1 cellular context compared by ENCODE assay signal in the genomic region with DNA sequence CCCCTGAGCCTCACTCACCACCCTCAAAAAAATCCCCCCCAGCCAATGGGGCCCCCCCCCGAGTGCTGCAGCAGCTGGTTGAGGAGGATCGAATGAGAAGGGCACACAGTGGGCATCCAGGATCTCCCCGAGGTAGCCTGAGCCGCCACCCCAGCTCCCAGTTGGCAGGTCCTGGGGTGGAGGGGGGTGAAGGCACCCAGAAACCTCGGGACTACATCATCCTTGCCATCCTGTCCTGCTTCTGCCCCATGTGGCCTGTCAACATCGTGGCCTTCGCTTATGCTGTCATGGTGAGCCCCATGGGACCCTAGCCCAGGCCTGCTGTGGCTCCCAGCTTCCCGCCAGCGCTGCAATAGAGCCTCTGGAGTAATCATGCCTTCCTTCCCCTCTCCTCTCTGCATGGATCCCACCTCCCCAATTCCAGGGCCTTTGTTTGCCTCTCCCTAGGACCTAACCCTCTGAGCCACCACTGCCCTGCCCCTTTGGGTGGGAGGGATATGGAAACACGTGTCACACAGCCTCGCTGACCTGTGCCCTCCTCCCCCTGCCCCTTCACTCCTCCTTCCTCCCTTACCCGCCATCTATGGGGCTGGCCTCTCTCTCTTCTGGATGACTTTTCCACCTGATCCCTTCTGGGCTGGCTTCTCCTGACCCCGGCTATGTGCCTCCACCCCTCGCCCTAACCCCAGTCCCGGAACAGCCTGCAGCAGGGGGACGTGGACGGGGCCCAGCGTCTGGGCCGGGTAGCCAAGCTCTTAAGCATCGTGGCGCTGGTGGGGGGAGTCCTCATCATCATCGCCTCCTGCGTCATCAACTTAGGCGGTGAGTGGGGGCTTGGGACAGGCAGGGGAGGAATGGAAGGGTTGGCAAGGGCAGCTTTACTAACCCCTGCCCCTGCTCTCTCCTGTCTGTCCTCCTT.
A peak's percentile ranks its signal among the peaks of the same experiment; 100 is the strongest.
TF ChIP-seq lines count a peak whose summit lies in the region.

No MANE protein-coding gene starts in this region.

TF ChIP-seq in H1, 55 proteins besides CTCF, POLR2A, EP300 and RAD21:
- TF ChIP-seq KDM5A (IDR thresholded peaks at IDR 0.05; ENCODE audit: low read length) (no peak), SP1 (IDR thresholded peaks at IDR 0.05; ENCODE audit: low read depth, low read length) (no peak), CBX5 (IDR thresholded peaks at IDR 0.05; ENCODE audit: low read depth, low read length) (no peak), SIN3A (conservative IDR thresholded peaks at IDR 0.05 in 1 of 2, IDR thresholded peaks at IDR 0.05 in 1 of 2; ENCODE audit: low read depth in 1 of 2, low read length in 2 of 2) (0 out of 4 replicates have a peak, but pooled peaks of 1 of the 2 experiments have one; percentile 16), GTF2F1 (IDR thresholded peaks at IDR 0.05; ENCODE audit: borderline replicate concordance, low read depth, low read length) (no peak), TAF7 (optimal IDR thresholded peaks at IDR 0.05; ENCODE audit: borderline replicate concordance, low read depth, low read length) (no peak), EGR1 (IDR thresholded peaks at IDR 0.05; ENCODE audit: borderline replicate concordance, low read depth, low read length) (no peak), SAP30 (IDR thresholded peaks at IDR 0.05; ENCODE audit: insufficient read depth, insufficient replicate concordance, low read length) (peak; percentile 18), POU5F1 (IDR thresholded peaks at IDR 0.05; ENCODE audit: low read depth, low read length) (no peak), JUND (IDR thresholded peaks at IDR 0.05; ENCODE audit: low read length) (no peak)
- TF ChIP-seq, protein P1, sequence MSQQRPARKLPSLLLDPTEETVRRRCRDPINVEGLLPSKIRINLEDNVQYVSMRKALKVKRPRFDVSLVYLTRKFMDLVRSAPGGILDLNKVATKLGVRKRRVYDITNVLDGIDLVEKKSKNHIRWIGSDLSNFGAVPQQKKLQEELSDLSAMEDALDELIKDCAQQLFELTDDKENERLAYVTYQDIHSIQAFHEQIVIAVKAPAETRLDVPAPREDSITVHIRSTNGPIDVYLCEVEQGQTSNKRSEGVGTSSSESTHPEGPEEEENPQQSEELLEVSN (IDR thresholded peaks at IDR 0.05) = peak; percentile 53
- TF ChIP-seq, protein P2, sequence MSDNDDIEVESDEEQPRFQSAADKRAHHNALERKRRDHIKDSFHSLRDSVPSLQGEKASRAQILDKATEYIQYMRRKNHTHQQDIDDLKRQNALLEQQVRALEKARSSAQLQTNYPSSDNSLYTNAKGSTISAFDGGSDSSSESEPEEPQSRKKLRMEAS (IDR thresholded peaks at IDR 0.05) = peak; percentile 84
